In the genomic region with DNA sequence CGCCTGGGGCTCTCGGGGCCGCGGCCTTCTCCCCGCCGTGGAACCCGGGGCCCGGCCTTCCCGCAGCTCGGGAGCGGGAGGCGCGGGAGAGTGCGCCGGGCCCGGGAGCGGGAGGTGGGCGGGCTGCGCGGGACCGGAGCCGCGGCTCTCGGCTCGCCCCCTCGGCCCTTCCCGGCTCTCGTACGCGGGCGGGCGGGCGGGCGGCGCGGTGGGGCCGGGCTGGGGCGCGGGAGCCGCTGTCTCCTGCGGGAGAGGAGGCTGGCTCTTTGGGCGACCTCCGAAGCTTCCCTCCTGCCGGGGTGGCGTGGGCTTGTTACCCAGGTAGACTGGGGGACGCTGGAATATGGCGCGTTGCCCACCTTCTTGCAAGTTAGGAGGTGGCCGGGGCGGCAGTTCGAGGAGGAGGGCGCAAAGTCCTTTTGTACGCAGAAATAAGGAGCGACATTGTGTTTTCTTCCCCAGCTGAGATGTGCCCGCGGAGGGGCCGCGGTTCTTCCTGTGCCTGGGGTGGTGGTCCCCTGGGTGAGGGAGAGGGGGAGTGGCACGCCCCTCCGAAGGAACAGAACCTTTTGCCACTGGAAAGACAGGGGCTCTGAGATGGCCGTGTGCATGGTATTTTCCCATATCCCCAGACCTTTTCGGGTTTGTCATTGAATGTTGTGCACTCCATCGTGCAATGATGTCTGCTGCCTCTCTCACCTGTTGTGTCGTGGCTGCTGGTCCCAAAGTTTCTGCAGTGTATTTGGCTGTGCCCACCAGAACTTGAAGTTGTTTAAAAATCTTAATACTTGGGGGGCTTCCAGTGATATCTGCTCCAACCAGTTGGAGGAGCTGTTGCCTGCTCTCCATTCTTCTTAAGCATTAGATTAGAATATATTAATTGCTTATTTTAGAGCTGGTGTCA, we compare ENCODE assay signal across 1 cellular context.
TF ChIP-seq lines count a peak whose summit lies in the region.

No MANE protein-coding gene starts in this region.

TF ChIP-seq in GM12878, 131 proteins besides CTCF, POLR2A, EP300 and RAD21 (continued from another document):
- TF ChIP-seq, protein P1, sequence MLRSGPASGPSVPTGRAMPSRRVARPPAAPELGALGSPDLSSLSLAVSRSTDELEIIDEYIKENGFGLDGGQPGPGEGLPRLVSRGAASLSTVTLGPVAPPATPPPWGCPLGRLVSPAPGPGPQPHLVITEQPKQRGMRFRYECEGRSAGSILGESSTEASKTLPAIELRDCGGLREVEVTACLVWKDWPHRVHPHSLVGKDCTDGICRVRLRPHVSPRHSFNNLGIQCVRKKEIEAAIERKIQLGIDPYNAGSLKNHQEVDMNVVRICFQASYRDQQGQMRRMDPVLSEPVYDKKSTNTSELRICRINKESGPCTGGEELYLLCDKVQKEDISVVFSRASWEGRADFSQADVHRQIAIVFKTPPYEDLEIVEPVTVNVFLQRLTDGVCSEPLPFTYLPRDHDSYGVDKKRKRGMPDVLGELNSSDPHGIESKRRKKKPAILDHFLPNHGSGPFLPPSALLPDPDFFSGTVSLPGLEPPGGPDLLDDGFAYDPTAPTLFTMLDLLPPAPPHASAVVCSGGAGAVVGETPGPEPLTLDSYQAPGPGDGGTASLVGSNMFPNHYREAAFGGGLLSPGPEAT (IDR thresholded peaks at IDR 0.05; ENCODE audit: low read depth) = 0 out of 2 replicates have a peak, but pooled peaks have one; percentile 36
- TF ChIP-seq ETV6 (conservative IDR thresholded peaks at IDR 0.05 in 1 of 2, IDR thresholded peaks at IDR 0.05 in 1 of 2; ENCODE audit: borderline replicate concordance in 1 of 2, low read depth in 1 of 2) (no peak), SMAD1 (IDR thresholded peaks at IDR 0.05; ENCODE audit: low read depth, partially characterized antibody) (no peak), NFYA (IDR thresholded peaks at IDR 0.05; ENCODE audit: borderline replicate concordance, low read depth, low read length) (no peak), SIX5 (IDR thresholded peaks at IDR 0.05; ENCODE audit: low read depth, low read length, severe bottlenecking) (no peak), FOXK2 (IDR thresholded peaks at IDR 0.05) (no peak), ZNF217 (IDR thresholded peaks at IDR 0.05) (no peak), SMC3 (IDR thresholded peaks at IDR 0.05; ENCODE audit: borderline replicate concordance, low read length) (peak; percentile 37; the same call in 1 of the 2 replicates), SREBF1 (IDR thresholded peaks at IDR 0.05; ENCODE audit: low read length) (no peak), MXI1 (IDR thresholded peaks at IDR 0.05; ENCODE audit: low read depth, low read length) (no peak), STAT1 (conservative IDR thresholded peaks at IDR 0.05) (no peak), PAX5 (IDR thresholded peaks at IDR 0.05; ENCODE audit: borderline replicate concordance, low read depth, low read length) (no peak), TAF1 (IDR thresholded peaks at IDR 0.05; ENCODE audit: borderline replicate concordance, low read depth, low read length) (peak; percentile 11; the same call in 1 of the 2 replicates), SREBF2 (IDR thresholded peaks at IDR 0.05; ENCODE audit: low read length) (no peak), ZNF274 (IDR thresholded peaks at IDR 0.05; ENCODE audit: insufficient read depth, insufficient read length) (no peak), SUZ12 (IDR thresholded peaks at IDR 0.05; ENCODE audit: unreplicated experiment) (no peak), BCL11A (IDR thresholded peaks at IDR 0.05; ENCODE audit: low read depth, low read length) (no peak), CREM (IDR thresholded peaks at IDR 0.05; ENCODE audit: low read depth) (no peak)
- TF ChIP-seq, protein P2, sequence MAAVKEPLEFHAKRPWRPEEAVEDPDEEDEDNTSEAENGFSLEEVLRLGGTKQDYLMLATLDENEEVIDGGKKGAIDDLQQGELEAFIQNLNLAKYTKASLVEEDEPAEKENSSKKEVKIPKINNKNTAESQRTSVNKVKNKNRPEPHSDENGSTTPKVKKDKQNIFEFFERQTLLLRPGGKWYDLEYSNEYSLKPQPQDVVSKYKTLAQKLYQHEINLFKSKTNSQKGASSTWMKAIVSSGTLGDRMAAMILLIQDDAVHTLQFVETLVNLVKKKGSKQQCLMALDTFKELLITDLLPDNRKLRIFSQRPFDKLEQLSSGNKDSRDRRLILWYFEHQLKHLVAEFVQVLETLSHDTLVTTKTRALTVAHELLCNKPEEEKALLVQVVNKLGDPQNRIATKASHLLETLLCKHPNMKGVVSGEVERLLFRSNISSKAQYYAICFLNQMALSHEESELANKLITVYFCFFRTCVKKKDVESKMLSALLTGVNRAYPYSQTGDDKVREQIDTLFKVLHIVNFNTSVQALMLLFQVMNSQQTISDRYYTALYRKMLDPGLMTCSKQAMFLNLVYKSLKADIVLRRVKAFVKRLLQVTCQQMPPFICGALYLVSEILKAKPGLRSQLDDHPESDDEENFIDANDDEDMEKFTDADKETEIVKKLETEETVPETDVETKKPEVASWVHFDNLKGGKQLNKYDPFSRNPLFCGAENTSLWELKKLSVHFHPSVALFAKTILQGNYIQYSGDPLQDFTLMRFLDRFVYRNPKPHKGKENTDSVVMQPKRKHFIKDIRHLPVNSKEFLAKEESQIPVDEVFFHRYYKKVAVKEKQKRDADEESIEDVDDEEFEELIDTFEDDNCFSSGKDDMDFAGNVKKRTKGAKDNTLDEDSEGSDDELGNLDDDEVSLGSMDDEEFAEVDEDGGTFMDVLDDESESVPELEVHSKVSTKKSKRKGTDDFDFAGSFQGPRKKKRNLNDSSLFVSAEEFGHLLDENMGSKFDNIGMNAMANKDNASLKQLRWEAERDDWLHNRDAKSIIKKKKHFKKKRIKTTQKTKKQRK (IDR thresholded peaks at IDR 0.05; ENCODE audit: low read depth, low read length) = no peak
